ENCODE assay signal across 29 cellular contexts in genomic region chr5:78801413-78801812, GRCh38.
"Had no signal": no experiment of that assay in that cellular context is flagged by ENCODE, and none has a peak within 500 bp of the region (broad histone marks: within the 10 kb centered on the region; RNA-seq: fewer than 3 reads in every experiment).

No MANE protein-coding gene starts in this region.

- H3K9me3 ChIP-seq: colonic mucosa, gastroesophageal sphincter, heart left ventricle, left lung, prostate gland, right atrium auricular region, sigmoid colon, thoracic aorta, tibial nerve had no signal

- H3K79me2 ChIP-seq: hepatocyte had no signal

- H3K4me2 ChIP-seq: hepatocyte had no signal

- H3K4me1 ChIP-seq: colonic mucosa, foreskin keratinocyte, prostate gland, spleen, tibial nerve, upper lobe of left lung had no signal

- H3K4me3 ChIP-seq: colonic mucosa, gastroesophageal sphincter, heart left ventricle, hepatocyte, left lung, prostate gland, right atrium auricular region, sigmoid colon, skin epidermis, spleen, thoracic aorta, tibial nerve, upper lobe of left lung had no signal

- H2AFZ ChIP-seq: hepatocyte had no signal

- H3K36me3 ChIP-seq: colonic mucosa, gastroesophageal sphincter, heart left ventricle, left lung, prostate gland, right atrium auricular region, sigmoid colon, thoracic aorta, upper lobe of left lung had no signal

- H3K27me3 ChIP-seq: colonic mucosa, foreskin keratinocyte, gastroesophageal sphincter, heart left ventricle, hepatocyte, left lung, right atrium auricular region, sigmoid colon, spleen, tibial nerve, upper lobe of left lung had no signal

- FAIRE-seq: islet of Langerhans, urothelium cell line had no signal

- H3K27ac ChIP-seq: colonic mucosa, epithelial cell of prostate, foreskin keratinocyte, gastroesophageal sphincter, heart left ventricle, hepatocyte, left lung, prostate gland, right atrium auricular region, sigmoid colon, skin epidermis, spleen, thoracic aorta, tibial nerve, upper lobe of left lung had no signal

- ATAC-seq: esophagus mucosa; foreskin keratinocyte; gastroesophageal sphincter; heart left ventricle; left cardiac atrium; left lung; naive thymus-derived CD8-positive, alpha-beta T cell; stimulated activated memory B cell treated with anti-CD40 and anti-IgM and Interleukin-4, amounts not matched to agents 10 μg/mL and 1 μg/mL and 100 μg/mL, for 72 hours; stimulated activated naive CD8-positive, alpha-beta T cell treated with anti-CD3 and anti-CD28 coated beads, Interleukin-15, Interleukin-2, amounts not matched to agents 100 U/mL and 50 U/mL, for 24 hours had no signal

- DNase-seq: colonic mucosa; effector CD8-positive, alpha-beta T cell; endodermal cell; foreskin keratinocyte; heart left ventricle; left cardiac atrium; left lung; mesendoderm; naive thymus-derived CD8-positive, alpha-beta T cell; nephron progenitor cell; nucleus accumbens; sigmoid colon; spleen; stimulated activated CD4-positive, alpha-beta T cell treated with anti-CD3 and anti-CD28 coated beads, Interleukin-4, amount 100 ng/mL, for 4 hours; stimulated activated naive CD8-positive, alpha-beta T cell treated with anti-CD3 and anti-CD28 coated beads, Interleukin-15, Interleukin-2, amounts not matched to agents 100 U/mL and 50 U/mL, for 24 hours; substantia nigra; upper lobe of left lung had no signal
